In genomic region chr20:62274332-62275262, GRCh38 we compare ENCODE assay signal across 17 cellular contexts. TPM values are rescaled to one million over a fixed set of nuclear protein-coding genes. Genes with fewer than 3 reads are reported as not detected.
A peak's percentile ranks its signal among the peaks of the same experiment; 100 is the strongest.
DNase-seq lines count a peak whose midpoint lies in the region; ATAC-seq and TF ChIP-seq lines count a peak whose summit lies in the region.
"Had no signal": no experiment of that assay in that cellular context is flagged by ENCODE, and none has a peak within 500 bp of the region (broad histone marks: within the 10 kb centered on the region; RNA-seq: fewer than 3 reads in every experiment).

No MANE protein-coding gene starts in this region.

- DNase-seq in G401 (ENCODE audit: low spot score) (peak; percentile 64), NCI-H1694 (lab: John Stamatoyannopoulos, UW) (peak; percentile 20), choroid plexus epithelial cell (ENCODE audit: low read depth) (peak; percentile 60), occipital lobe (lab: John Stamatoyannopoulos, UW) (peak; percentile 77)
- no peak for DNase-seq in stimulated activated CD4-positive, alpha-beta T cell treated with anti-CD3 and anti-CD28 coated beads, Interleukin-4, amount 100 ng/mL, for 1 hour
- DNase-seq: activated CD4-positive, CD25-positive, alpha-beta regulatory T cell treated with anti-CD3 and anti-CD28 coated beads, Interleukin-2, amount 50 U/mL, for 72 hours; activated T-cell treated with anti-CD3 and anti-CD28 coated beads, Interleukin-2, amount 50 U/mL, for 48 hours; Calu3; esophagus squamous epithelium; midbrain; NCI-H1105 had no signal

- H3K4me3 ChIP-seq in choroid plexus epithelial cell (ENCODE audit: low read depth, low read length) = no peak overlapping the region
- H3K4me3 ChIP-seq: esophagus squamous epithelium, SK-N-MC, tibial nerve had no signal

- TF ChIP-seq CTCF in choroid plexus epithelial cell (conservative IDR thresholded peaks at IDR 0.05; ENCODE audit: low read depth, low read length) = no peak

- no peak for ATAC-seq in HG03196 (IDR thresholded peaks at IDR 0.05; ENCODE audit: unreplicated experiment)
- ATAC-seq in HG02623 (IDR thresholded peaks at IDR 0.05; ENCODE audit: unreplicated experiment) = no peak
- no peak for ATAC-seq in GM21390 (IDR thresholded peaks at IDR 0.05; ENCODE audit: unreplicated experiment)

- in situ Hi-C loops in G401 (cut with HindIII; ENCODE audit: low sequenced_read_pairs) = loop anchor here (25.0 kb wide), 1 partner anchor 262 kb away; no protein-coding TSS in a partner anchor

RNA-seq across cellular contexts. Expression of gene ADRM1, which starts 28.2 kb away (rescaled TPM):
- total RNA-seq in G401 (2014; rRNA removed; shearing (Covaris generic)) = 209 and 255 TPM in 2 replicates
- total RNA-seq in occipital lobe = 30.6 TPM

RNA-seq across cellular contexts. Expression of gene OSBPL2, which starts 36.3 kb away (rescaled TPM):
- 18.0 and 19.6 TPM in 2 replicates for total RNA-seq in G401 (2014; rRNA removed; shearing (Covaris generic))
- total RNA-seq in occipital lobe = 39.8 TPM

RNA-seq across cellular contexts. Expression of gene HRH3, which starts 54.5 kb away (rescaled TPM):
- total RNA-seq in G401 (2014; rRNA removed; shearing (Covaris generic)) = not detected in 2 replicates
- total RNA-seq in occipital lobe = 0.47 TPM
- total RNA-seq: bronchial epithelial cell, Calu3, esophagus squamous epithelium, tibial nerve had no signal
